ENCODE assay signal across 13 cellular contexts in genomic region chr18:24112874-24113615, GRCh38. TPM values are rescaled to one million over a fixed set of nuclear protein-coding genes. Genes with fewer than 3 reads are reported as not detected.
DNase-seq lines count a peak whose midpoint lies in the region; ATAC-seq and TF ChIP-seq lines count a peak whose summit lies in the region.
"Had no signal": no experiment of that assay in that cellular context is flagged by ENCODE, and none has a peak within 500 bp of the region (broad histone marks: within the 10 kb centered on the region; RNA-seq: fewer than 3 reads in every experiment).

No MANE protein-coding gene starts in this region.

- H3K9me3 Mint-ChIP-seq in natural killer cell treated with Interleukin-12 subunit alpha and Interleukin-12 subunit beta and Interleukin-15 and Interleukin-18, amount 100 ng/mL, for 72 hours, result no peaks in the 10 kb centered on the region
- H3K9me3 Mint-ChIP-seq in natural killer cell, result no peaks in the 10 kb centered on the region
- H3K9me3 Mint-ChIP-seq in type B pancreatic cell, result no peaks in the 10 kb centered on the region
- no peaks in the 10 kb centered on the region for H3K9me3 Mint-ChIP-seq in activated CD8-positive, alpha-beta T cell treated with anti-CD3 and anti-CD28 coated beads, Interleukin-2, amount 10 ng/mL, durations not matched to agents 7 days and 5 days (ENCODE audit: insufficient read depth)
- H3K9me3 Mint-ChIP-seq: T-helper 1 cell treated with Interleukin-12 subunit alpha and Interleukin-12 subunit beta and Interleukin-4 antibody, amounts not matched to agents 30 μg/mL and 1 μg/mL, for 36 hours had no signal

- no peaks in the 10 kb centered on the region for H3K27me3 Mint-ChIP-seq in natural killer cell treated with Interleukin-12 subunit alpha and Interleukin-12 subunit beta and Interleukin-15 and Interleukin-18, amount 100 ng/mL, for 72 hours
- H3K27me3 Mint-ChIP-seq in natural killer cell (ENCODE audit: low read depth in 2 of 2), result no peaks in the 10 kb centered on the region
- no peaks in the 10 kb centered on the region for H3K27me3 Mint-ChIP-seq in type B pancreatic cell
- H3K27me3 Mint-ChIP-seq in activated CD8-positive, alpha-beta T cell treated with anti-CD3 and anti-CD28 coated beads, Interleukin-2, amount 10 ng/mL, durations not matched to agents 7 days and 5 days (ENCODE audit: low read depth), result no peaks in the 10 kb centered on the region

- CTCF ChIA-PET in activated CD8-positive, alpha-beta T cell treated with anti-CD3 and anti-CD28 coated beads, Interleukin-2, amount 10 ng/mL, durations not matched to agents 7 days and 5 days (lab: Charles Lee), result interaction anchor here (0.9 to 3.4 kb wide), 2 partner anchors 18 to 194 kb away, joined by 3 to 17 read pairs; no protein-coding TSS in a partner anchor

- peak overlapping the region; percentile 0 to 73 for H3K27ac Mint-ChIP-seq in natural killer cell treated with Interleukin-12 subunit alpha and Interleukin-12 subunit beta and Interleukin-15 and Interleukin-18, amount 100 ng/mL, for 72 hours
- H3K27ac Mint-ChIP-seq in natural killer cell (peak overlapping the region in 1 of 2 donors; percentile 74), type B pancreatic cell (peak overlapping the region; percentile 93)
- H3K27ac Mint-ChIP-seq in activated CD8-positive, alpha-beta T cell treated with anti-CD3 and anti-CD28 coated beads, Interleukin-2, amount 10 ng/mL, durations not matched to agents 7 days and 5 days, result no peak overlapping the region
- H3K27ac Mint-ChIP-seq: T-helper 1 cell treated with Interleukin-12 subunit alpha and Interleukin-12 subunit beta and Interleukin-4 antibody, amounts not matched to agents 30 μg/mL and 1 μg/mL, for 36 hours had no signal

- DNase-seq in natural killer cell treated with Interleukin-12 subunit alpha and Interleukin-12 subunit beta and Interleukin-15 and Interleukin-18, amount 100 ng/mL, for 72 hours (ENCODE audit: low spot score), result no peak
- no peak for DNase-seq in natural killer cell
- DNase-seq in SW480 (ENCODE audit: low spot score), result peak; percentile 33
- DNase-seq in foreskin keratinocyte, result peak in 1 of 2 donors; percentile 41
- no peak for DNase-seq in type B pancreatic cell (ENCODE audit: extremely low spot score, unreplicated experiment)
- no peak for DNase-seq in cortex of kidney (lab: John Stamatoyannopoulos, UW)
- no peak for DNase-seq in activated CD8-positive, alpha-beta T cell treated with anti-CD3 and anti-CD28 coated beads, Interleukin-2, amount 10 ng/mL, durations not matched to agents 7 days and 5 days
- DNase-seq: activated gamma-delta T cell, BE2C, esophagus squamous epithelium had no signal

- intact Hi-C loops in natural killer cell (cut with micrococcal nuclease), result loop anchor here (10.0 kb wide), 1 partner anchor 98 kb away; the partner anchor contains the start of gene TTC39C

- H3K4me1 ChIP-seq in foreskin keratinocyte, result peaks cover 9% of the 10 kb centered on the region
- H3K4me1 ChIP-seq: BE2C had no signal

- H3K4me1 Mint-ChIP-seq in natural killer cell treated with Interleukin-12 subunit alpha and Interleukin-12 subunit beta and Interleukin-15 and Interleukin-18, amount 100 ng/mL, for 72 hours (ENCODE audit: low read depth in 2 of 2), result peaks cover 34 to 43% of the 10 kb centered on the region in 2 donors
- peaks cover 34 to 35% of the 10 kb centered on the region in 2 donors for H3K4me1 Mint-ChIP-seq in natural killer cell
- peaks cover 4% of the 10 kb centered on the region for H3K4me1 Mint-ChIP-seq in type B pancreatic cell (ENCODE audit: unreplicated experiment)
- H3K4me1 Mint-ChIP-seq in activated CD8-positive, alpha-beta T cell treated with anti-CD3 and anti-CD28 coated beads, Interleukin-2, amount 10 ng/mL, durations not matched to agents 7 days and 5 days (ENCODE audit: low read depth), result peaks cover 27% of the 10 kb centered on the region

- TF ChIP-seq CTCF in natural killer cell (IDR thresholded peaks at IDR 0.05), result no peak
- TF ChIP-seq CTCF in foreskin keratinocyte (conservative IDR thresholded peaks at IDR 0.05), result no peak
- TF ChIP-seq CTCF in type B pancreatic cell (conservative IDR thresholded peaks at IDR 0.05), result no peak

- POLR2A ChIA-PET in activated CD8-positive, alpha-beta T cell treated with anti-CD3 and anti-CD28 coated beads, Interleukin-2, amount 10 ng/mL, durations not matched to agents 7 days and 5 days (lab: Charles Lee), result no interaction called here

- no peaks in the 10 kb centered on the region for H3K36me3 Mint-ChIP-seq in natural killer cell treated with Interleukin-12 subunit alpha and Interleukin-12 subunit beta and Interleukin-15 and Interleukin-18, amount 100 ng/mL, for 72 hours
- H3K36me3 Mint-ChIP-seq in natural killer cell (no peaks in the 10 kb centered on the region), type B pancreatic cell (no peaks in the 10 kb centered on the region)
- H3K36me3 Mint-ChIP-seq in activated CD8-positive, alpha-beta T cell treated with anti-CD3 and anti-CD28 coated beads, Interleukin-2, amount 10 ng/mL, durations not matched to agents 7 days and 5 days (ENCODE audit: low read depth), result peaks cover 44% of the 10 kb centered on the region

- H3K27me3 ChIP-seq in foreskin keratinocyte, result no peaks in the 10 kb centered on the region
- H3K27me3 ChIP-seq: BE2C, esophagus squamous epithelium had no signal

- H3K27ac ChIP-seq in foreskin keratinocyte, result no peak overlapping the region
- H3K27ac ChIP-seq: esophagus squamous epithelium, thoracic aorta had no signal

- ATAC-seq in natural killer cell treated with Interleukin-12 subunit alpha and Interleukin-12 subunit beta and Interleukin-15 and Interleukin-18, amount 100 ng/mL, for 72 hours, result peak in 1 of 2 donors; percentile 8
- ATAC-seq in natural killer cell (no peak), foreskin keratinocyte (peak; percentile 83), GM21619 (IDR thresholded peaks at IDR 0.05; ENCODE audit: unreplicated experiment) (no peak)
- ATAC-seq in activated CD8-positive, alpha-beta T cell treated with anti-CD3 and anti-CD28 coated beads, Interleukin-2, amount 10 ng/mL, durations not matched to agents 7 days and 5 days, result no peak

- no peak overlapping the region for H3K4me3 Mint-ChIP-seq in natural killer cell treated with Interleukin-12 subunit alpha and Interleukin-12 subunit beta and Interleukin-15 and Interleukin-18, amount 100 ng/mL, for 72 hours
- H3K4me3 Mint-ChIP-seq in natural killer cell (no peak overlapping the region), type B pancreatic cell (peak overlapping the region; percentile 68)
- no peak overlapping the region for H3K4me3 Mint-ChIP-seq in activated CD8-positive, alpha-beta T cell treated with anti-CD3 and anti-CD28 coated beads, Interleukin-2, amount 10 ng/mL, durations not matched to agents 7 days and 5 days
- H3K4me3 Mint-ChIP-seq: T-helper 1 cell treated with Interleukin-12 subunit alpha and Interleukin-12 subunit beta and Interleukin-4 antibody, amounts not matched to agents 30 μg/mL and 1 μg/mL, for 36 hours had no signal

RNA-seq across cellular contexts. Expression of gene CABYR, which starts 25.8 kb away (rescaled TPM):
- 1 to 10 TPM; 2.2 to 2.3 TPM for total RNA-seq in natural killer cell treated with Interleukin-12 subunit alpha and Interleukin-12 subunit beta and Interleukin-15 and Interleukin-18, amount 100 ng/mL, for 72 hours
- total RNA-seq in natural killer cell (under 1 TPM in 2 of 3 donors, not detected in 1; 0.75 to 0.94 TPM), foreskin keratinocyte (7.2 and 7.7 TPM in 2 replicates), type B pancreatic cell (ENCODE audit: low replicate concordance) (7.8 and 8.6 TPM in 2 replicates)
- polyA plus RNA-seq in foreskin keratinocyte, result 6.2 and 6.8 TPM in 2 replicates
- total RNA-seq in activated CD8-positive, alpha-beta T cell treated with anti-CD3 and anti-CD28 coated beads, Interleukin-2, amount 10 ng/mL, durations not matched to agents 7 days and 5 days, result 1 to 10 TPM in 1 of 2 experiments, under 1 TPM in 1; 0.97 to 1.1 TPM
